23 cellular contexts compared by ENCODE assay signal in the genomic region with DNA sequence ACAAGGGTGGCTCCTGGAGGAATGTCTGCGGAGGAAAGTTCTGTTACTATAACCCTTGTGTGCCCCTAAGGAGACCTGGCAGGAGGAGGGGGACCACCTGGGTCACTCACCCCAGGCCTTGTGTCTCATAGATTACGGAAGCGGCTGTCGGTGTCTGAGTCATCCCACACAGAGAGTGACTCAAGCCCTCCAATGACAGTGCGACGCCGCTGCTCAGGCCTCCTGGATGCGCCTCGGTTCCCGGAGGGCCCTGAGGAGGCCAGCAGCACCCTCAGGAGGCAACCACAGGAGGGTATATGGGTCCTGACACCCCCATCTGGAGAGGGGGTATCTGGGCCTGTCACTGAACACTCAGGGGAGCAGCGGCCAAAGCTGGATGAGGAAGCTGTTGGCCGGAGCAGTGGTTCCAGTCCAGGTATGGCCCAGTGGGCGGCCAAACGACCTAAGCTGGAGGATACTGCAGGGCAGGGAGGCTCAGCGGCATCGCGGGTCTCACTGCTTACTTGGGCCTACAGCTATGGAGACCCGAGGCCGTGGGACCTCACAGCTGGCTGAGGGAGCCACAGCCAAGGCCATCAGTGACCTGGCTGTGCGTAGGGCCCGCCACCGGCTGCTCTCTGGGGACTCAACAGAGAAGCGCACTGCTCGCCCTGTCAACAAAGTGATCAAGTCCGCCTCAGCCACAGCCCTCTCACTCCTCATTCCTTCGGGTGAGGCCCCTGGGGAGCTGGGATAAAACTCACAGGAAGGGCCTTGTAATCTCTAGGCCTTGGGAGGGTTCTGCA.
DNase-seq lines count a peak whose midpoint lies in the region; ATAC-seq and TF ChIP-seq lines count a peak whose summit lies in the region.
"Had no signal": no experiment of that assay in that cellular context is flagged by ENCODE, and none has a peak within 500 bp of the region (broad histone marks: within the 10 kb centered on the region; RNA-seq: fewer than 3 reads in every experiment).

No MANE protein-coding gene starts in this region.

- H3K4me1 ChIP-seq in left ventricle myocardium inferior (peaks cover 57% of the 10 kb centered on the region), heart right ventricle (peaks cover 2 to 39% (median 23%) of the 10 kb centered on the region in 9 donors), gastrocnemius medialis (peaks cover 27 to 45% of the 10 kb centered on the region in 2 donors), spleen (no peaks in the 10 kb centered on the region)
- H3K4me1 ChIP-seq in effector memory CD4-positive, alpha-beta T cell (ENCODE audit: control insufficient read depth, insufficient read depth, low read length, poor library complexity, severe bottlenecking) = no peaks in the 10 kb centered on the region
- H3K4me1 ChIP-seq: sigmoid colon, SJCRH30 had no signal

- H3K9me3 ChIP-seq in left ventricle myocardium inferior (replicated peaks) (no peaks in the 10 kb centered on the region), heart right ventricle (no peaks in the 10 kb centered on the region), gastrocnemius medialis (no peaks in the 10 kb centered on the region), spleen (no peaks in the 10 kb centered on the region)
- no peaks in the 10 kb centered on the region for H3K9me3 ChIP-seq in effector memory CD4-positive, alpha-beta T cell (ENCODE audit: control insufficient read depth, low read length)
- H3K9me3 ChIP-seq: ovary, sigmoid colon, SJCRH30 had no signal

- intact Hi-C loops in left ventricle myocardium inferior (cut with micrococcal nuclease) (no loop called here), heart right ventricle (cut with DNase I) (no loop called here), gastrocnemius medialis (cut with DNase I; ENCODE audit: low total_unique reads) (no loop called here), spleen (cut with DNase I; ENCODE audit: low total_unique reads) (no loop called here)

- no peak for TF ChIP-seq CTCF in left ventricle myocardium inferior (IDR thresholded peaks at IDR 0.05; ENCODE audit: borderline replicate concordance)
- TF ChIP-seq CTCF in heart right ventricle (IDR thresholded peaks at IDR 0.05) = no peak
- TF ChIP-seq CTCF in gastrocnemius medialis (IDR thresholded peaks at IDR 0.05 in 4 of 5, conservative IDR thresholded peaks at IDR 0.05 in 1 of 5) = no peak
- TF ChIP-seq CTCF in spleen (IDR thresholded peaks at IDR 0.05 in 8 of 11, conservative IDR thresholded peaks at IDR 0.05 in 3 of 11) = no peak

- H3K27ac ChIP-seq in left ventricle myocardium inferior (replicated peaks) (peak overlapping the region; percentile 52), heart right ventricle (peak overlapping the region in 4 of 10 donors; percentile 20 to 43 (median 32)), gastrocnemius medialis (peak overlapping the region; percentile 37 to 78 (median 66)), spleen (no peak overlapping the region)
- H3K27ac ChIP-seq in effector memory CD4-positive, alpha-beta T cell (ENCODE audit: insufficient read depth, low read length, poor library complexity, severe bottlenecking) = no peak overlapping the region
- H3K27ac ChIP-seq: ovary, PC-9, sigmoid colon, SJCRH30 had no signal

- in situ Hi-C loops in gastrocnemius medialis (cut with MboI; ENCODE audit: low sequenced_read_pairs in 4 of 4) = loop anchor here in 1 of 4 donors (10.0 kb wide), 1 partner anchor 194 kb away; no protein-coding TSS in a partner anchor

- H3K4me3 ChIP-seq in left ventricle myocardium inferior (no peak overlapping the region), heart right ventricle (no peak overlapping the region), gastrocnemius medialis (no peak overlapping the region), spleen (no peak overlapping the region)
- H3K4me3 ChIP-seq in effector memory CD4-positive, alpha-beta T cell (ENCODE audit: insufficient read depth, low read depth, low read length, poor library complexity, severe bottlenecking) = no peak overlapping the region
- H3K4me3 ChIP-seq: ovary, PC-9, sigmoid colon, SJCRH30 had no signal

- DNase-seq in left ventricle myocardium inferior (no peak), heart right ventricle (no peak), RPMI7951 (ENCODE audit: low read depth) (peak; percentile 27), dermis blood vessel endothelial cell (peak; percentile 20), gastrocnemius medialis (no peak), GOT3 (lab: John Stamatoyannopoulos, UW) (no peak), spleen (no peak)
- DNase-seq in effector memory CD4-positive, alpha-beta T cell = no peak
- DNase-seq: activated CD4-positive, alpha-beta T cell treated with anti-CD3 and anti-CD28 coated beads, Interleukin-2, amount 50 U/mL, for 1 hour; C1 segment of cervical spinal cord; DMS 273 treated with DMSO at 0.1 percent for 48 hours; GDM1; Karpas-422; left colon; mesendoderm; naive B cell; NCI-H1105; NCI-H2029; NCI-H446 treated with DMSO at 0.1 percent for 48 hours; ovary; PC-9; sigmoid colon; SJCRH30 had no signal

- H3K27me3 ChIP-seq in left ventricle myocardium inferior (ENCODE audit: low read depth) = no peaks in the 10 kb centered on the region
- H3K27me3 ChIP-seq in heart right ventricle = no peaks in the 10 kb centered on the region
- H3K27me3 ChIP-seq in gastrocnemius medialis = no peaks in the 10 kb centered on the region
- no peaks in the 10 kb centered on the region for H3K27me3 ChIP-seq in effector memory CD4-positive, alpha-beta T cell (replicated peaks; ENCODE audit: control insufficient read depth, insufficient read depth, low read length, poor library complexity, severe bottlenecking)
- no peaks in the 10 kb centered on the region for H3K27me3 ChIP-seq in spleen (replicated peaks in 1 of 7)
- H3K27me3 ChIP-seq: ovary, sigmoid colon, SJCRH30 had no signal

- no peak for TF ChIP-seq POLR2A in gastrocnemius medialis (IDR thresholded peaks at IDR 0.05)
- TF ChIP-seq POLR2A in spleen (IDR thresholded peaks at IDR 0.05) = no peak

- H3K36me3 ChIP-seq in left ventricle myocardium inferior (peaks cover 59% of the 10 kb centered on the region), heart right ventricle (peaks cover 0 to 80% (median 29%) of the 10 kb centered on the region in 9 donors), gastrocnemius medialis (peaks cover 0 to 97% of the 10 kb centered on the region in 2 donors), spleen (peaks cover 0 to 87% (median 8%) of the 10 kb centered on the region in 6 donors)
- H3K36me3 ChIP-seq in effector memory CD4-positive, alpha-beta T cell (ENCODE audit: control insufficient read depth, insufficient read depth, low read length) = no peaks in the 10 kb centered on the region
- H3K36me3 ChIP-seq: ovary had no signal

- WGBS in heart right ventricle, 2 donors = 82 to 87% methylated on average over 26 of the region's 26 CpGs
- WGBS in spleen, 5 donors = 90 to 96% (median 95%) methylated on average over 19 to 26 of the region's 26 CpGs

- ATAC-seq in heart right ventricle (no peak), gastrocnemius medialis (no peak)
- ATAC-seq: left colon had no signal

Comparison
In these comparisons a context has a peak if more than half of its experiments do, and no peak if none do; other contexts are left out.
1. DNase-seq: peak in RPMI7951 (single experiment) and dermis blood vessel endothelial cell (single experiment); none in left ventricle myocardium inferior (single experiment), heart right ventricle (0 of 2), gastrocnemius medialis (0 of 2), GOT3 (single experiment), effector memory CD4-positive, alpha-beta T cell (0 of 3) and spleen (single experiment).
2. H3K27ac ChIP-seq: peak in left ventricle myocardium inferior (single experiment) and gastrocnemius medialis (4 of 4); none in effector memory CD4-positive, alpha-beta T cell (single experiment) and spleen (0 of 8).